9 cellular contexts compared by ENCODE assay signal in genomic region chr15:23035964-23036566, GRCh38. TPM values are rescaled to one million over a fixed set of nuclear protein-coding genes. Genes with fewer than 3 reads are reported as not detected.
DNase-seq lines count a peak whose midpoint lies in the region; ATAC-seq, FAIRE-seq and TF ChIP-seq lines count a peak whose summit lies in the region.
"Had no signal": no experiment of that assay in that cellular context is flagged by ENCODE, and none has a peak within 500 bp of the region (broad histone marks: within the 10 kb centered on the region; RNA-seq: fewer than 3 reads in every experiment).

No MANE protein-coding gene starts in this region.

- TF ChIP-seq CTCF in PC-3 (conservative IDR thresholded peaks at IDR 0.05; ENCODE audit: low read depth, low read length) = peak; percentile 81
- TF ChIP-seq CTCF in hepatocyte (IDR thresholded peaks at IDR 0.05; ENCODE audit: poor library complexity) = peak; percentile 47

- no peaks in the 10 kb centered on the region for H3K27me3 ChIP-seq in CD8-positive, alpha-beta memory T cell (ENCODE audit: insufficient read depth, low read length, poor library complexity, severe bottlenecking)
- no peaks in the 10 kb centered on the region for H3K27me3 ChIP-seq in PC-3 (ENCODE audit: low read length)
- H3K27me3 ChIP-seq in hepatocyte = no peaks in the 10 kb centered on the region

- intact Hi-C loops in PC-3 (cut with micrococcal nuclease) = loop anchor here (5.0 kb wide), 1 partner anchor 69 kb away; no protein-coding TSS in a partner anchor

- H2AFZ ChIP-seq in PC-3 (ENCODE audit: low read length) (no peak overlapping the region), hepatocyte (no peak overlapping the region)

- H3K36me3 Mint-ChIP-seq in CD8-positive, alpha-beta memory T cell = peaks cover 3 to 46% (median 15%) of the 10 kb centered on the region in 3 donors
- H3K36me3 Mint-ChIP-seq in activated naive CD4-positive, alpha-beta T cell treated with anti-CD3 and anti-CD28 coated beads, Interleukin-2, amount 10 ng/mL, durations not matched to agents 7 days and 5 days = peaks cover 34% of the 10 kb centered on the region

- no peaks in the 10 kb centered on the region for H3K9me3 ChIP-seq in CD8-positive, alpha-beta memory T cell (ENCODE audit: low read length)
- no peaks in the 10 kb centered on the region for H3K9me3 ChIP-seq in PC-3 (ENCODE audit: low read length)
- H3K9me3 ChIP-seq in hepatocyte (ENCODE audit: low read depth) = no peaks in the 10 kb centered on the region

- H3K4me1 Mint-ChIP-seq in CD8-positive, alpha-beta memory T cell = peaks cover 24 to 37% (median 35%) of the 10 kb centered on the region in 3 donors
- H3K4me1 Mint-ChIP-seq in activated naive CD4-positive, alpha-beta T cell treated with anti-CD3 and anti-CD28 coated beads, Interleukin-2, amount 10 ng/mL, durations not matched to agents 7 days and 5 days = peaks cover 24% of the 10 kb centered on the region

- no peak for FAIRE-seq in GM19239 (lab: Jason Lieb, UNC)

- no peak overlapping the region for H3K9ac ChIP-seq in PC-3 (ENCODE audit: low read length)

- no peaks in the 10 kb centered on the region for H3K36me3 ChIP-seq in CD8-positive, alpha-beta memory T cell (ENCODE audit: insufficient read depth, low read length)
- peaks cover 36% of the 10 kb centered on the region for H3K36me3 ChIP-seq in PC-3 (ENCODE audit: low read depth, low read length)
- H3K36me3 ChIP-seq in hepatocyte (replicated peaks; ENCODE audit: insufficient read depth, low read depth) = no peaks in the 10 kb centered on the region

- H3K27ac ChIP-seq in CD8-positive, alpha-beta memory T cell (ENCODE audit: low read depth, low read length) = no peak overlapping the region
- H3K27ac ChIP-seq in PC-3 (ENCODE audit: low read length) (no peak overlapping the region), hepatocyte (no peak overlapping the region)

- no peak for ATAC-seq in PC-3
- ATAC-seq in GM19455 (IDR thresholded peaks at IDR 0.05; ENCODE audit: unreplicated experiment) = no peak
- ATAC-seq in GM19463 (IDR thresholded peaks at IDR 0.05; ENCODE audit: unreplicated experiment) = no peak

- H3K27ac Mint-ChIP-seq in CD8-positive, alpha-beta memory T cell = no peak overlapping the region
- H3K27ac Mint-ChIP-seq in activated naive CD4-positive, alpha-beta T cell treated with anti-CD3 and anti-CD28 coated beads, Interleukin-2, amount 10 ng/mL, durations not matched to agents 7 days and 5 days = no peak overlapping the region
- H3K27ac Mint-ChIP-seq: stimulated activated naive CD8-positive, alpha-beta T cell treated with anti-CD3 and anti-CD28 coated beads, Interleukin-15, Interleukin-2, amounts not matched to agents 100 ng/mL and 50 ng/mL, for 24 hours had no signal

- H3K4me2 ChIP-seq in PC-3 (ENCODE audit: low read length) (no peak overlapping the region), hepatocyte (no peak overlapping the region)

- peaks cover 14% of the 10 kb centered on the region for H3K4me1 ChIP-seq in CD8-positive, alpha-beta memory T cell (ENCODE audit: insufficient read depth, low read length)
- H3K4me1 ChIP-seq in PC-3 (ENCODE audit: insufficient read depth, low read length) (peaks cover 17% of the 10 kb centered on the region), hepatocyte (ENCODE audit: insufficient read depth) (peaks cover 12% of the 10 kb centered on the region)

- peak in 4 of 5 donors; percentile 23 to 32 (median 26) for DNase-seq in CD8-positive, alpha-beta memory T cell
- DNase-seq in GM19239 (ENCODE audit: insufficient read length, low spot score) = peak; percentile 44
- DNase-seq in PC-3 = peak; percentile 71
- DNase-seq in activated naive CD4-positive, alpha-beta T cell treated with anti-CD3 and anti-CD28 coated beads, Interleukin-2, amount 10 ng/mL, durations not matched to agents 7 days and 5 days = peak; percentile 71
- peak; percentile 57 for DNase-seq in hepatocyte (ENCODE audit: low spot score)
- DNase-seq in stimulated activated CD4-positive, alpha-beta T cell treated with anti-CD3 and anti-CD28 coated beads, Interleukin-1b, Interleukin-23, amount 100 ng/mL, for 48 hours = peak; percentile 52

- no peaks in the 10 kb centered on the region for H3F3A ChIP-seq in PC-3 (ENCODE audit: low read length, unreplicated experiment)

- no peaks in the 10 kb centered on the region for H3K9me2 ChIP-seq in PC-3 (replicated peaks; ENCODE audit: low read length)
- H3K9me2 ChIP-seq in hepatocyte (replicated peaks; ENCODE audit: insufficient read depth) = no peaks in the 10 kb centered on the region

- no peaks in the 10 kb centered on the region for H3K9me3 Mint-ChIP-seq in CD8-positive, alpha-beta memory T cell
- H3K9me3 Mint-ChIP-seq in activated naive CD4-positive, alpha-beta T cell treated with anti-CD3 and anti-CD28 coated beads, Interleukin-2, amount 10 ng/mL, durations not matched to agents 7 days and 5 days = no peaks in the 10 kb centered on the region
- H3K9me3 Mint-ChIP-seq: stimulated activated naive CD8-positive, alpha-beta T cell treated with anti-CD3 and anti-CD28 coated beads, Interleukin-15, Interleukin-2, amounts not matched to agents 100 ng/mL and 50 ng/mL, for 24 hours had no signal

- no peak overlapping the region for H3K4me3 ChIP-seq in CD8-positive, alpha-beta memory T cell (ENCODE audit: low read length)
- H3K4me3 ChIP-seq in PC-3 (ENCODE audit: low read length) (no peak overlapping the region), hepatocyte (no peak overlapping the region)

- H3K27me3 Mint-ChIP-seq in CD8-positive, alpha-beta memory T cell = peaks cover 0 to 2% of the 10 kb centered on the region in 2 donors
- H3K27me3 Mint-ChIP-seq in activated naive CD4-positive, alpha-beta T cell treated with anti-CD3 and anti-CD28 coated beads, Interleukin-2, amount 10 ng/mL, durations not matched to agents 7 days and 5 days = no peaks in the 10 kb centered on the region
- H3K27me3 Mint-ChIP-seq: stimulated activated naive CD8-positive, alpha-beta T cell treated with anti-CD3 and anti-CD28 coated beads, Interleukin-15, Interleukin-2, amounts not matched to agents 100 ng/mL and 50 ng/mL, for 24 hours had no signal

- POLR2A ChIA-PET in CD8-positive, alpha-beta memory T cell (lab: Charles Lee) = no interaction called here
- POLR2A ChIA-PET in PC-3 (lab: Charles Lee; ENCODE audit: unreplicated experiment) = interaction anchor here (0.5 kb wide), 1 partner anchor 270 kb away, joined by 4 read pairs; no protein-coding TSS in a partner anchor

- WGBS in hepatocyte (ENCODE audit: low lambda C conversion rate, missing lambda C conversion rate) = 59% methylated on average over 5 of the region's 5 CpGs

- peak overlapping the region in 1 of 7 donors; percentile 55 for H3K4me3 Mint-ChIP-seq in CD8-positive, alpha-beta memory T cell
- no peak overlapping the region for H3K4me3 Mint-ChIP-seq in activated naive CD4-positive, alpha-beta T cell treated with anti-CD3 and anti-CD28 coated beads, Interleukin-2, amount 10 ng/mL, durations not matched to agents 7 days and 5 days
- H3K4me3 Mint-ChIP-seq: stimulated activated naive CD8-positive, alpha-beta T cell treated with anti-CD3 and anti-CD28 coated beads, Interleukin-15, Interleukin-2, amounts not matched to agents 100 ng/mL and 50 ng/mL, for 24 hours had no signal

- H4K20me1 ChIP-seq in PC-3 (ENCODE audit: low read length) (0 out of 2 replicates have a peak, but pooled peaks cover 5% of the 10 kb centered on the region), hepatocyte (ENCODE audit: insufficient read depth, poor library complexity, severe bottlenecking) (no peaks in the 10 kb centered on the region)

- no TSS peak for BruUV-seq in PC-3 (replicated peaks; lab: Mats Ljungman, UMichigan)

- CTCF ChIA-PET in CD8-positive, alpha-beta memory T cell (lab: Charles Lee) = interaction anchor here (1.4 kb wide), 1 partner anchor 9 kb away, joined by 5 read pairs; no protein-coding TSS in a partner anchor
- CTCF ChIA-PET in PC-3 (lab: Charles Lee) = no interaction called here
- CTCF ChIA-PET in activated naive CD4-positive, alpha-beta T cell treated with anti-CD3 and anti-CD28 coated beads, Interleukin-2, amount 10 ng/mL, durations not matched to agents 7 days and 5 days (lab: Charles Lee) = interaction anchor here (0.6 to 2.2 kb wide), 10 partner anchors 9 to 187 kb away, joined by 3 to 14 read pairs (median 4); no protein-coding TSS in a partner anchor

- H3K79me2 ChIP-seq in PC-3 (ENCODE audit: low read length) = peaks cover 21% of the 10 kb centered on the region
- peaks cover 19% of the 10 kb centered on the region for H3K79me2 ChIP-seq in hepatocyte

RNA-seq across cellular contexts. Expression of gene TUBGCP5, which starts 3.3 kb away (rescaled TPM):
- 10 to 100 TPM; 17.2 to 20.0 TPM for total RNA-seq in CD8-positive, alpha-beta memory T cell
- polyA plus RNA-seq in CD8-positive, alpha-beta memory T cell = 4.4 TPM
- 33.4 and 63.0 TPM in 2 replicates for total RNA-seq in PC-3 (2014; rRNA removed)
- total RNA-seq in hepatocyte = 21.0 and 29.4 TPM in 2 replicates
- polyA plus RNA-seq in hepatocyte = 9.6 and 14.3 TPM in 2 replicates

RNA-seq across cellular contexts. Expression of gene CYFIP1, which starts 55.9 kb away (rescaled TPM):
- total RNA-seq in CD8-positive, alpha-beta memory T cell = 10 to 100 TPM; 24.0 to 27.3 TPM
- polyA plus RNA-seq in CD8-positive, alpha-beta memory T cell = 4.8 TPM
- total RNA-seq in PC-3 (2014; rRNA removed) = 80.3 and 85.4 TPM in 2 replicates
- total RNA-seq in hepatocyte = 83.4 and 92.2 TPM in 2 replicates
- 56.5 and 73.4 TPM in 2 replicates for polyA plus RNA-seq in hepatocyte
